2 cellular contexts compared by ENCODE assay signal in the genomic region with DNA sequence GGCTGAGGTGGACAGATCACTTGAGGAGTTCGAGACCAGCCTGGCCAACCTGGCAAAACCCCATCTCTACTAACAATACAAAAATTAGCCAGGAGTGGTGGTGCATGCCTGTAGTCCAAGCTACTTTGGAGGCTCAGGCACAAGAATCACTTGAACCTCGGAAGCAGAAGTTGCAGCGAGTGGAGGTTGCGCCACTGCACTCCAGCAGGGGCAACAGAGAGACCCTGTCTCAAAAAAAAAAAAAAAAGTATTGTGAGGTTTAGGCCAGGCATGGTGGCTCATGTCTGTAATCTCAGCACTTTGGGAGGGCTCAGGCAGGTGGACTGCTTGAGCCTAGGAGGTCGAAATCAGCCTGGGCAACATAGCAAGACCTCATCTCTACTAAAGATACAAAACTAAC.
TF ChIP-seq lines count a peak whose summit lies in the region.

No MANE protein-coding gene starts in this region.

TF ChIP-seq in SK-N-SH, 30 proteins besides CTCF, POLR2A, EP300 and RAD21:
- TF ChIP-seq, protein P1, sequence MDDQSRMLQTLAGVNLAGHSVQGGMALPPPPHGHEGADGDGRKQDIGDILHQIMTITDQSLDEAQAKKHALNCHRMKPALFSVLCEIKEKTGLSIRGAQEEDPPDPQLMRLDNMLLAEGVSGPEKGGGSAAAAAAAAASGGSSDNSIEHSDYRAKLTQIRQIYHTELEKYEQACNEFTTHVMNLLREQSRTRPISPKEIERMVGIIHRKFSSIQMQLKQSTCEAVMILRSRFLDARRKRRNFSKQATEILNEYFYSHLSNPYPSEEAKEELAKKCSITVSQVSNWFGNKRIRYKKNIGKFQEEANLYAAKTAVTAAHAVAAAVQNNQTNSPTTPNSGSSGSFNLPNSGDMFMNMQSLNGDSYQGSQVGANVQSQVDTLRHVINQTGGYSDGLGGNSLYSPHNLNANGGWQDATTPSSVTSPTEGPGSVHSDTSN (IDR thresholded peaks at IDR 0.05), result no peak
- TF ChIP-seq YY1 (IDR thresholded peaks at IDR 0.05; ENCODE audit: low read depth) (no peak), GATA2 (CRISPR knock-in tag; IDR thresholded peaks at IDR 0.05) (no peak), TEAD4 (IDR thresholded peaks at IDR 0.05; ENCODE audit: borderline replicate concordance, insufficient read depth) (no peak), GABPA (IDR thresholded peaks at IDR 0.05; ENCODE audit: low read depth) (no peak), NFIC (IDR thresholded peaks at IDR 0.05; ENCODE audit: borderline replicate concordance) (no peak)
- TF ChIP-seq, protein P2, sequence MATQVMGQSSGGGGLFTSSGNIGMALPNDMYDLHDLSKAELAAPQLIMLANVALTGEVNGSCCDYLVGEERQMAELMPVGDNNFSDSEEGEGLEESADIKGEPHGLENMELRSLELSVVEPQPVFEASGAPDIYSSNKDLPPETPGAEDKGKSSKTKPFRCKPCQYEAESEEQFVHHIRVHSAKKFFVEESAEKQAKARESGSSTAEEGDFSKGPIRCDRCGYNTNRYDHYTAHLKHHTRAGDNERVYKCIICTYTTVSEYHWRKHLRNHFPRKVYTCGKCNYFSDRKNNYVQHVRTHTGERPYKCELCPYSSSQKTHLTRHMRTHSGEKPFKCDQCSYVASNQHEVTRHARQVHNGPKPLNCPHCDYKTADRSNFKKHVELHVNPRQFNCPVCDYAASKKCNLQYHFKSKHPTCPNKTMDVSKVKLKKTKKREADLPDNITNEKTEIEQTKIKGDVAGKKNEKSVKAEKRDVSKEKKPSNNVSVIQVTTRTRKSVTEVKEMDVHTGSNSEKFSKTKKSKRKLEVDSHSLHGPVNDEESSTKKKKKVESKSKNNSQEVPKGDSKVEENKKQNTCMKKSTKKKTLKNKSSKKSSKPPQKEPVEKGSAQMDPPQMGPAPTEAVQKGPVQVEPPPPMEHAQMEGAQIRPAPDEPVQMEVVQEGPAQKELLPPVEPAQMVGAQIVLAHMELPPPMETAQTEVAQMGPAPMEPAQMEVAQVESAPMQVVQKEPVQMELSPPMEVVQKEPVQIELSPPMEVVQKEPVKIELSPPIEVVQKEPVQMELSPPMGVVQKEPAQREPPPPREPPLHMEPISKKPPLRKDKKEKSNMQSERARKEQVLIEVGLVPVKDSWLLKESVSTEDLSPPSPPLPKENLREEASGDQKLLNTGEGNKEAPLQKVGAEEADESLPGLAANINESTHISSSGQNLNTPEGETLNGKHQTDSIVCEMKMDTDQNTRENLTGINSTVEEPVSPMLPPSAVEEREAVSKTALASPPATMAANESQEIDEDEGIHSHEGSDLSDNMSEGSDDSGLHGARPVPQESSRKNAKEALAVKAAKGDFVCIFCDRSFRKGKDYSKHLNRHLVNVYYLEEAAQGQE (IDR thresholded peaks at IDR 0.05; ENCODE audit: low read depth, low read length), result no peak
- TF ChIP-seq, protein P3, sequence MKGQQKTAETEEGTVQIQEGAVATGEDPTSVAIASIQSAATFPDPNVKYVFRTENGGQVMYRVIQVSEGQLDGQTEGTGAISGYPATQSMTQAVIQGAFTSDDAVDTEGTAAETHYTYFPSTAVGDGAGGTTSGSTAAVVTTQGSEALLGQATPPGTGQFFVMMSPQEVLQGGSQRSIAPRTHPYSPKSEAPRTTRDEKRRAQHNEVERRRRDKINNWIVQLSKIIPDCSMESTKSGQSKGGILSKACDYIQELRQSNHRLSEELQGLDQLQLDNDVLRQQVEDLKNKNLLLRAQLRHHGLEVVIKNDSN (IDR thresholded peaks at IDR 0.05; ENCODE audit: borderline replicate concordance, low read depth), result no peak
- TF ChIP-seq, protein P4, sequence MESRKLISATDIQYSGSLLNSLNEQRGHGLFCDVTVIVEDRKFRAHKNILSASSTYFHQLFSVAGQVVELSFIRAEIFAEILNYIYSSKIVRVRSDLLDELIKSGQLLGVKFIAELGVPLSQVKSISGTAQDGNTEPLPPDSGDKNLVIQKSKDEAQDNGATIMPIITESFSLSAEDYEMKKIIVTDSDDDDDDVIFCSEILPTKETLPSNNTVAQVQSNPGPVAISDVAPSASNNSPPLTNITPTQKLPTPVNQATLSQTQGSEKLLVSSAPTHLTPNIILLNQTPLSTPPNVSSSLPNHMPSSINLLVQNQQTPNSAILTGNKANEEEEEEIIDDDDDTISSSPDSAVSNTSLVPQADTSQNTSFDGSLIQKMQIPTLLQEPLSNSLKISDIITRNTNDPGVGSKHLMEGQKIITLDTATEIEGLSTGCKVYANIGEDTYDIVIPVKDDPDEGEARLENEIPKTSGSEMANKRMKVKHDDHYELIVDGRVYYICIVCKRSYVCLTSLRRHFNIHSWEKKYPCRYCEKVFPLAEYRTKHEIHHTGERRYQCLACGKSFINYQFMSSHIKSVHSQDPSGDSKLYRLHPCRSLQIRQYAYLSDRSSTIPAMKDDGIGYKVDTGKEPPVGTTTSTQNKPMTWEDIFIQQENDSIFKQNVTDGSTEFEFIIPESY (IDR thresholded peaks at IDR 0.05; ENCODE audit: borderline replicate concordance, low read depth), result no peak

TF ChIP-seq in SK-N-SH treated with all-trans-retinoic acid at 6 μM for 48 hours, 23 proteins besides CTCF, POLR2A, EP300 and RAD21:
- TF ChIP-seq ZNF565 (CRISPR knock-in tag; conservative IDR thresholded peaks at IDR 0.05; ENCODE audit: low read depth) (no peak), ZNF70 (CRISPR knock-in tag; IDR thresholded peaks at IDR 0.05) (no peak), TCF4 (CRISPR knock-in tag; IDR thresholded peaks at IDR 0.05; ENCODE audit: borderline replicate concordance) (no peak), ZNF8 (CRISPR knock-in tag; IDR thresholded peaks at IDR 0.05) (no peak), ARNTL (CRISPR knock-in tag; IDR thresholded peaks at IDR 0.05; ENCODE audit: borderline replicate concordance, low read depth) (no peak), ESRRG (CRISPR knock-in tag; IDR thresholded peaks at IDR 0.05) (no peak), RARB (CRISPR knock-in tag; IDR thresholded peaks at IDR 0.05) (no peak), SNAI2 (CRISPR knock-in tag; IDR thresholded peaks at IDR 0.05) (no peak), GLIS3 (CRISPR knock-in tag; IDR thresholded peaks at IDR 0.05) (no peak), ISL1 (CRISPR knock-in tag; IDR thresholded peaks at IDR 0.05) (no peak)
- TF ChIP-seq, protein P5, sequence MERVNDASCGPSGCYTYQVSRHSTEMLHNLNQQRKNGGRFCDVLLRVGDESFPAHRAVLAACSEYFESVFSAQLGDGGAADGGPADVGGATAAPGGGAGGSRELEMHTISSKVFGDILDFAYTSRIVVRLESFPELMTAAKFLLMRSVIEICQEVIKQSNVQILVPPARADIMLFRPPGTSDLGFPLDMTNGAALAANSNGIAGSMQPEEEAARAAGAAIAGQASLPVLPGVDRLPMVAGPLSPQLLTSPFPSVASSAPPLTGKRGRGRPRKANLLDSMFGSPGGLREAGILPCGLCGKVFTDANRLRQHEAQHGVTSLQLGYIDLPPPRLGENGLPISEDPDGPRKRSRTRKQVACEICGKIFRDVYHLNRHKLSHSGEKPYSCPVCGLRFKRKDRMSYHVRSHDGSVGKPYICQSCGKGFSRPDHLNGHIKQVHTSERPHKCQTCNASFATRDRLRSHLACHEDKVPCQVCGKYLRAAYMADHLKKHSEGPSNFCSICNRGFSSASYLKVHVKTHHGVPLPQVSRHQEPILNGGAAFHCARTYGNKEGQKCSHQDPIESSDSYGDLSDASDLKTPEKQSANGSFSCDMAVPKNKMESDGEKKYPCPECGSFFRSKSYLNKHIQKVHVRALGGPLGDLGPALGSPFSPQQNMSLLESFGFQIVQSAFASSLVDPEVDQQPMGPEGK (CRISPR knock-in tag; IDR thresholded peaks at IDR 0.05; ENCODE audit: borderline replicate concordance), result no peak
